8 cellular contexts compared by ENCODE assay signal in genomic region chr7:128890306-128891109, GRCh38. TPM values are rescaled to one million over a fixed set of nuclear protein-coding genes. Genes with fewer than 3 reads are reported as not detected.
DNase-seq lines count a peak whose midpoint lies in the region; ATAC-seq and TF ChIP-seq lines count a peak whose summit lies in the region.

No MANE protein-coding gene starts in this region.

- H3K27ac Mint-ChIP-seq in T-cell: no peak overlapping the region

- peaks cover 10 to 28% of the 10 kb centered on the region in 2 donors for H3K27me3 Mint-ChIP-seq in T-cell

- H3K27ac ChIP-seq in HL-60 (replicated peaks) (no peak overlapping the region), skin epidermis (peak overlapping the region in 1 of 21 experiments; percentile 20)

- H3K9me3 Mint-ChIP-seq in T-cell: no peaks in the 10 kb centered on the region

- DNase-seq in HL-60 (ENCODE audit: low read depth in 1 of 2, low spot score in 1 of 2) (no peak), T-cell (peak in 2 of 34 experiments; percentile 10 to 13), left cardiac atrium (peak; percentile 60), foreskin fibroblast (no peak), NCI-H2081 treated with DMSO at 0.1 percent for 48 hours (lab: John Stamatoyannopoulos, UW) (no peak)
- no peak for DNase-seq in stimulated activated CD4-positive, alpha-beta T cell treated with anti-CD3 and anti-CD28 coated beads, Interleukin-4, amount 100 ng/mL, for 1 hour

- CTCF ChIA-PET in T-cell (lab: Charles Lee): no interaction called here

- POLR2A ChIA-PET in T-cell (lab: Charles Lee): no interaction called here

- peaks cover 17% of the 10 kb centered on the region for H3K27me3 ChIP-seq in HL-60 (ENCODE audit: insufficient read depth, poor library complexity, severe bottlenecking)

- peak overlapping the region; percentile 14; the same call in 1 of the 2 replicates for H3K4me3 ChIP-seq in HL-60 (replicated peaks; ENCODE audit: insufficient read depth, low read length)
- H3K4me3 ChIP-seq in skin epidermis: peak overlapping the region; percentile 10 to 35 (median 28)
- no peak overlapping the region for H3K4me3 ChIP-seq in foreskin fibroblast (ENCODE audit: low read depth in 1 of 2, low read length in 2 of 2)

- no peaks in the 10 kb centered on the region for H3K36me3 Mint-ChIP-seq in T-cell

- intact Hi-C loops in left cardiac atrium (cut with DNase I): no loop called here

- TF ChIP-seq CTCF in HL-60 (IDR thresholded peaks at IDR 0.05; ENCODE audit: insufficient read depth, low read length): no peak
- TF ChIP-seq CTCF in foreskin fibroblast (IDR thresholded peaks at IDR 0.05; ENCODE audit: low read depth, low read length): no peak

- ATAC-seq in T-cell (replicated peaks in 1 of 4): peak; percentile 22 to 43 (median 36)
- ATAC-seq in left cardiac atrium: peak; percentile 20 to 41
- no peak for ATAC-seq in HG02763 (IDR thresholded peaks at IDR 0.05; ENCODE audit: unreplicated experiment)

- H3K4me3 Mint-ChIP-seq in T-cell: peak overlapping the region in 1 of 3 donors; percentile 50

- H3K4me1 Mint-ChIP-seq in T-cell: peaks cover 0 to 2% (median 0%) of the 10 kb centered on the region in 3 donors

RNA-seq across cellular contexts. Expression of gene KCP, which starts 20.0 kb away (rescaled TPM):
- total RNA-seq in T-cell (under 1 TPM; 0.20 to 0.92 (median 0.53) TPM), left cardiac atrium (under 1 TPM; 0.31 to 0.50 TPM)

RNA-seq across cellular contexts. Expression of gene ATP6V1F, which starts 27.9 kb away (rescaled TPM):
- 10 to 100 TPM; 62.6 to 78.1 (median 75.5) TPM for total RNA-seq in T-cell
- 100 to 1,000 TPM; 117 to 119 TPM for total RNA-seq in left cardiac atrium

RNA-seq across cellular contexts. Expression of gene IRF5, which starts 47.2 kb away (rescaled TPM):
- 10 to 100 TPM in 1 of 5 donors, 1 to 10 TPM in 4; 2.2 to 12.7 (median 6.6) TPM for total RNA-seq in T-cell
- 1 to 10 TPM; 4.6 to 5.6 TPM for total RNA-seq in left cardiac atrium

Comparison
In these comparisons a context has a peak if more than half of its experiments do, and no peak if none do; other contexts are left out.
1. H3K4me3 ChIP-seq: peak in HL-60 (single experiment) and skin epidermis (7 of 7); none in foreskin fibroblast (0 of 2).